In genomic region chr5:75435101-75435500, GRCh38 we compare ENCODE assay signal across 1 cellular context.
TF ChIP-seq lines count a peak whose summit lies in the region.

No MANE protein-coding gene starts in this region.

TF ChIP-seq in IMR-90, 13 proteins besides CTCF, POLR2A, EP300 and RAD21 (continued from another document):
- TF ChIP-seq ELK1 (IDR thresholded peaks at IDR 0.05; ENCODE audit: borderline replicate concordance, low read depth, low read length), result no peak
- no peak for TF ChIP-seq MAFK (IDR thresholded peaks at IDR 0.05; ENCODE audit: low read depth, low read length)
- TF ChIP-seq RFX5 (IDR thresholded peaks at IDR 0.05; ENCODE audit: low read depth, low read length), result no peak
- no peak for TF ChIP-seq SMC3 (IDR thresholded peaks at IDR 0.05; ENCODE audit: low read depth, low read length)
- TF ChIP-seq CHD1 (IDR thresholded peaks at IDR 0.05; ENCODE audit: low read depth, low read length), result no peak
- no peak for TF ChIP-seq USF2 (IDR thresholded peaks at IDR 0.05; ENCODE audit: low read depth, low read length)
- TF ChIP-seq NFE2L2 (IDR thresholded peaks at IDR 0.05; ENCODE audit: low read depth, low read length), result no peak
- TF ChIP-seq BHLHE40 (IDR thresholded peaks at IDR 0.05; ENCODE audit: low read depth, low read length), result no peak
- TF ChIP-seq FOS (IDR thresholded peaks at IDR 0.05; ENCODE audit: low read depth, low read length), result no peak
